In genomic region chr14:91352696-91353692, GRCh38 we compare ENCODE assay signal across 1 cellular context.
TF ChIP-seq lines count a peak whose summit lies in the region.

No MANE protein-coding gene starts in this region.

TF ChIP-seq in K562, 482 proteins besides CTCF, POLR2A, EP300 and RAD21 (continued from another document):
- TF ChIP-seq, protein P1, sequence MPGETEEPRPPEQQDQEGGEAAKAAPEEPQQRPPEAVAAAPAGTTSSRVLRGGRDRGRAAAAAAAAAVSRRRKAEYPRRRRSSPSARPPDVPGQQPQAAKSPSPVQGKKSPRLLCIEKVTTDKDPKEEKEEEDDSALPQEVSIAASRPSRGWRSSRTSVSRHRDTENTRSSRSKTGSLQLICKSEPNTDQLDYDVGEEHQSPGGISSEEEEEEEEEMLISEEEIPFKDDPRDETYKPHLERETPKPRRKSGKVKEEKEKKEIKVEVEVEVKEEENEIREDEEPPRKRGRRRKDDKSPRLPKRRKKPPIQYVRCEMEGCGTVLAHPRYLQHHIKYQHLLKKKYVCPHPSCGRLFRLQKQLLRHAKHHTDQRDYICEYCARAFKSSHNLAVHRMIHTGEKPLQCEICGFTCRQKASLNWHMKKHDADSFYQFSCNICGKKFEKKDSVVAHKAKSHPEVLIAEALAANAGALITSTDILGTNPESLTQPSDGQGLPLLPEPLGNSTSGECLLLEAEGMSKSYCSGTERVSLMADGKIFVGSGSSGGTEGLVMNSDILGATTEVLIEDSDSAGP (CRISPR knock-in tag; IDR thresholded peaks at IDR 0.05), result no peak
- TF ChIP-seq SMAD3 (CRISPR knock-in tag; conservative IDR thresholded peaks at IDR 0.05) (no peak), ZNF449 (CRISPR knock-in tag; IDR thresholded peaks at IDR 0.05) (no peak), FOXP1 (CRISPR knock-in tag; IDR thresholded peaks at IDR 0.05) (no peak), CBFB (CRISPR knock-in tag; IDR thresholded peaks at IDR 0.05) (no peak), NCOA1 (IDR thresholded peaks at IDR 0.05; ENCODE audit: low read depth) (no peak), RBM25 (IDR thresholded peaks at IDR 0.05; ENCODE audit: low read depth, low read length, severe bottlenecking) (peak; percentile 62)
- TF ChIP-seq, protein P2, sequence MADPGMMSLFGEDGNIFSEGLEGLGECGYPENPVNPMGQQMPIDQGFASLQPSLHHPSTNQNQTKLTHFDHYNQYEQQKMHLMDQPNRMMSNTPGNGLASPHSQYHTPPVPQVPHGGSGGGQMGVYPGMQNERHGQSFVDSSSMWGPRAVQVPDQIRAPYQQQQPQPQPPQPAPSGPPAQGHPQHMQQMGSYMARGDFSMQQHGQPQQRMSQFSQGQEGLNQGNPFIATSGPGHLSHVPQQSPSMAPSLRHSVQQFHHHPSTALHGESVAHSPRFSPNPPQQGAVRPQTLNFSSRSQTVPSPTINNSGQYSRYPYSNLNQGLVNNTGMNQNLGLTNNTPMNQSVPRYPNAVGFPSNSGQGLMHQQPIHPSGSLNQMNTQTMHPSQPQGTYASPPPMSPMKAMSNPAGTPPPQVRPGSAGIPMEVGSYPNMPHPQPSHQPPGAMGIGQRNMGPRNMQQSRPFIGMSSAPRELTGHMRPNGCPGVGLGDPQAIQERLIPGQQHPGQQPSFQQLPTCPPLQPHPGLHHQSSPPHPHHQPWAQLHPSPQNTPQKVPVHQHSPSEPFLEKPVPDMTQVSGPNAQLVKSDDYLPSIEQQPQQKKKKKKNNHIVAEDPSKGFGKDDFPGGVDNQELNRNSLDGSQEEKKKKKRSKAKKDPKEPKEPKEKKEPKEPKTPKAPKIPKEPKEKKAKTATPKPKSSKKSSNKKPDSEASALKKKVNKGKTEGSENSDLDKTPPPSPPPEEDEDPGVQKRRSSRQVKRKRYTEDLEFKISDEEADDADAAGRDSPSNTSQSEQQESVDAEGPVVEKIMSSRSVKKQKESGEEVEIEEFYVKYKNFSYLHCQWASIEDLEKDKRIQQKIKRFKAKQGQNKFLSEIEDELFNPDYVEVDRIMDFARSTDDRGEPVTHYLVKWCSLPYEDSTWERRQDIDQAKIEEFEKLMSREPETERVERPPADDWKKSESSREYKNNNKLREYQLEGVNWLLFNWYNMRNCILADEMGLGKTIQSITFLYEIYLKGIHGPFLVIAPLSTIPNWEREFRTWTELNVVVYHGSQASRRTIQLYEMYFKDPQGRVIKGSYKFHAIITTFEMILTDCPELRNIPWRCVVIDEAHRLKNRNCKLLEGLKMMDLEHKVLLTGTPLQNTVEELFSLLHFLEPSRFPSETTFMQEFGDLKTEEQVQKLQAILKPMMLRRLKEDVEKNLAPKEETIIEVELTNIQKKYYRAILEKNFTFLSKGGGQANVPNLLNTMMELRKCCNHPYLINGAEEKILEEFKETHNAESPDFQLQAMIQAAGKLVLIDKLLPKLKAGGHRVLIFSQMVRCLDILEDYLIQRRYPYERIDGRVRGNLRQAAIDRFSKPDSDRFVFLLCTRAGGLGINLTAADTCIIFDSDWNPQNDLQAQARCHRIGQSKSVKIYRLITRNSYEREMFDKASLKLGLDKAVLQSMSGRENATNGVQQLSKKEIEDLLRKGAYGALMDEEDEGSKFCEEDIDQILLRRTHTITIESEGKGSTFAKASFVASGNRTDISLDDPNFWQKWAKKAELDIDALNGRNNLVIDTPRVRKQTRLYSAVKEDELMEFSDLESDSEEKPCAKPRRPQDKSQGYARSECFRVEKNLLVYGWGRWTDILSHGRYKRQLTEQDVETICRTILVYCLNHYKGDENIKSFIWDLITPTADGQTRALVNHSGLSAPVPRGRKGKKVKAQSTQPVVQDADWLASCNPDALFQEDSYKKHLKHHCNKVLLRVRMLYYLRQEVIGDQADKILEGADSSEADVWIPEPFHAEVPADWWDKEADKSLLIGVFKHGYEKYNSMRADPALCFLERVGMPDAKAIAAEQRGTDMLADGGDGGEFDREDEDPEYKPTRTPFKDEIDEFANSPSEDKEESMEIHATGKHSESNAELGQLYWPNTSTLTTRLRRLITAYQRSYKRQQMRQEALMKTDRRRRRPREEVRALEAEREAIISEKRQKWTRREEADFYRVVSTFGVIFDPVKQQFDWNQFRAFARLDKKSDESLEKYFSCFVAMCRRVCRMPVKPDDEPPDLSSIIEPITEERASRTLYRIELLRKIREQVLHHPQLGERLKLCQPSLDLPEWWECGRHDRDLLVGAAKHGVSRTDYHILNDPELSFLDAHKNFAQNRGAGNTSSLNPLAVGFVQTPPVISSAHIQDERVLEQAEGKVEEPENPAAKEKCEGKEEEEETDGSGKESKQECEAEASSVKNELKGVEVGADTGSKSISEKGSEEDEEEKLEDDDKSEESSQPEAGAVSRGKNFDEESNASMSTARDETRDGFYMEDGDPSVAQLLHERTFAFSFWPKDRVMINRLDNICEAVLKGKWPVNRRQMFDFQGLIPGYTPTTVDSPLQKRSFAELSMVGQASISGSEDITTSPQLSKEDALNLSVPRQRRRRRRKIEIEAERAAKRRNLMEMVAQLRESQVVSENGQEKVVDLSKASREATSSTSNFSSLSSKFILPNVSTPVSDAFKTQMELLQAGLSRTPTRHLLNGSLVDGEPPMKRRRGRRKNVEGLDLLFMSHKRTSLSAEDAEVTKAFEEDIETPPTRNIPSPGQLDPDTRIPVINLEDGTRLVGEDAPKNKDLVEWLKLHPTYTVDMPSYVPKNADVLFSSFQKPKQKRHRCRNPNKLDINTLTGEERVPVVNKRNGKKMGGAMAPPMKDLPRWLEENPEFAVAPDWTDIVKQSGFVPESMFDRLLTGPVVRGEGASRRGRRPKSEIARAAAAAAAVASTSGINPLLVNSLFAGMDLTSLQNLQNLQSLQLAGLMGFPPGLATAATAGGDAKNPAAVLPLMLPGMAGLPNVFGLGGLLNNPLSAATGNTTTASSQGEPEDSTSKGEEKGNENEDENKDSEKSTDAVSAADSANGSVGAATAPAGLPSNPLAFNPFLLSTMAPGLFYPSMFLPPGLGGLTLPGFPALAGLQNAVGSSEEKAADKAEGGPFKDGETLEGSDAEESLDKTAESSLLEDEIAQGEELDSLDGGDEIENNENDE (IDR thresholded peaks at IDR 0.05; ENCODE audit: low read depth, low read length), result no peak
- TF ChIP-seq, protein P3, sequence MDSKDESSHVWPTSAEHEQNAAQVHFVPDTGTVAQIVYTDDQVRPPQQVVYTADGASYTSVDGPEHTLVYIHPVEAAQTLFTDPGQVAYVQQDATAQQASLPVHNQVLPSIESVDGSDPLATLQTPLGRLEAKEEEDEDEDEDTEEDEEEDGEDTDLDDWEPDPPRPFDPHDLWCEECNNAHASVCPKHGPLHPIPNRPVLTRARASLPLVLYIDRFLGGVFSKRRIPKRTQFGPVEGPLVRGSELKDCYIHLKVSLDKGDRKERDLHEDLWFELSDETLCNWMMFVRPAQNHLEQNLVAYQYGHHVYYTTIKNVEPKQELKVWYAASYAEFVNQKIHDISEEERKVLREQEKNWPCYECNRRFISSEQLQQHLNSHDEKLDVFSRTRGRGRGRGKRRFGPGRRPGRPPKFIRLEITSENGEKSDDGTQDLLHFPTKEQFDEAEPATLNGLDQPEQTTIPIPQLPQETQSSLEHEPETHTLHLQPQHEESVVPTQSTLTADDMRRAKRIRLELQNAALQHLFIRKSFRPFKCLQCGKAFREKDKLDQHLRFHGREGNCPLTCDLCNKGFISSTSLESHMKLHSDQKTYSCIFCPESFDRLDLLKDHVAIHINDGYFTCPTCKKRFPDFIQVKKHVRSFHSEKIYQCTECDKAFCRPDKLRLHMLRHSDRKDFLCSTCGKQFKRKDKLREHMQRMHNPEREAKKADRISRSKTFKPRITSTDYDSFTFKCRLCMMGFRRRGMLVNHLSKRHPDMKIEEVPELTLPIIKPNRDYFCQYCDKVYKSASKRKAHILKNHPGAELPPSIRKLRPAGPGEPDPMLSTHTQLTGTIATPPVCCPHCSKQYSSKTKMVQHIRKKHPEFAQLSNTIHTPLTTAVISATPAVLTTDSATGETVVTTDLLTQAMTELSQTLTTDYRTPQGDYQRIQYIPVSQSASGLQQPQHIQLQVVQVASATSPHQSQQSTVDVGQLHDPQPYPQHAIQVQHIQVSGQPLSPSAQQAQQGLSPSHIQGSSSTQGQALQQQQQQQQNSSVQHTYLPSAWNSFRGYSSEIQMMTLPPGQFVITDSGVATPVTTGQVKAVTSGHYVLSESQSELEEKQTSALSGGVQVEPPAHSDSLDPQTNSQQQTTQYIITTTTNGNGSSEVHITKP (IDR thresholded peaks at IDR 0.05; ENCODE audit: partially characterized antibody), result no peak
